Comparison of ENCODE assay signal across 11 cellular contexts in genomic region chr10:103802081-103802480, GRCh38.
"Had no signal": no experiment of that assay in that cellular context is flagged by ENCODE, and none has a peak within 500 bp of the region (broad histone marks: within the 10 kb centered on the region; RNA-seq: fewer than 3 reads in every experiment).

No MANE protein-coding gene starts in this region.

- H3K4me1 ChIP-seq: thyroid gland, uterus had no signal

- H3K27me3 ChIP-seq: thyroid gland, uterus had no signal

- H3K36me3 ChIP-seq: thyroid gland, uterus had no signal

- H3K4me3 ChIP-seq: left ventricle myocardium inferior, thyroid gland, uterus had no signal

- DNase-seq: activated naive CD8-positive, alpha-beta T cell treated with anti-CD3 and anti-CD28 coated beads, Interleukin-2, amount 10 ng/mL, durations not matched to agents 7 days and 5 days; dermis blood vessel endothelial cell; effector memory CD8-positive, alpha-beta T cell; kidney; left ventricle myocardium inferior; mesendoderm; nephron progenitor cell; occipital lobe; thyroid gland; uterus had no signal

- ATAC-seq: effector memory CD8-positive, alpha-beta T cell; stimulated activated memory B cell treated with anti-CD40 and anti-IgM and Interleukin-4, amounts not matched to agents 10 μg/mL and 1 μg/mL and 100 μg/mL, for 72 hours had no signal

- H3K9me3 ChIP-seq: left ventricle myocardium inferior, thyroid gland, uterus had no signal

- H3K27ac ChIP-seq: left ventricle myocardium inferior, thyroid gland, uterus had no signal
